8 cellular contexts compared by ENCODE assay signal in genomic region chrX:9466115-9466495, GRCh38. TPM values are rescaled to one million over a fixed set of nuclear protein-coding genes. Genes with fewer than 3 reads are reported as not detected.
A peak's percentile ranks its signal among the peaks of the same experiment; 100 is the strongest.
DNase-seq lines count a peak whose midpoint lies in the region; ATAC-seq, FAIRE-seq and TF ChIP-seq lines count a peak whose summit lies in the region.

No MANE protein-coding gene starts in this region.

- peaks cover 32% of the 10 kb centered on the region for H3K4me1 Mint-ChIP-seq in activated CD4-positive, alpha-beta T cell treated with anti-CD3 and anti-CD28 coated beads, Interleukin-2, amount 10 ng/mL, durations not matched to agents 24 days and 14 days

- peak overlapping the region; percentile 90 for H3K4me2 ChIP-seq in OCI-LY3 (ENCODE audit: low read length)

- H3K27me3 ChIP-seq in OCI-LY3 (ENCODE audit: low read depth, low read length), result no peaks in the 10 kb centered on the region
- H3K27me3 ChIP-seq in bronchial epithelial cell (ENCODE audit: control insufficient read depth, insufficient read depth, low read length), result no peaks in the 10 kb centered on the region

- no peaks in the 10 kb centered on the region for H3K9me3 Mint-ChIP-seq in activated CD4-positive, alpha-beta T cell treated with anti-CD3 and anti-CD28 coated beads, Interleukin-2, amount 10 ng/mL, durations not matched to agents 24 days and 14 days

- H3K9ac ChIP-seq in OCI-LY3 (ENCODE audit: low read length), result peak overlapping the region; percentile 74

- ATAC-seq in left colon, result peak; percentile 47

- peak overlapping the region; percentile 85 for H3K4me3 Mint-ChIP-seq in activated CD4-positive, alpha-beta T cell treated with anti-CD3 and anti-CD28 coated beads, Interleukin-2, amount 10 ng/mL, durations not matched to agents 24 days and 14 days

- intact Hi-C loops in activated CD4-positive, alpha-beta T cell treated with anti-CD3 and anti-CD28 coated beads, Interleukin-2, amount 10 ng/mL, durations not matched to agents 24 days and 14 days (cut with micrococcal nuclease), result loop anchor here (10.0 kb wide), 1 partner anchor 239 kb away; no protein-coding TSS in a partner anchor
- intact Hi-C loops in left colon (cut with DNase I, micrococcal nuclease), result no loop called here

- H3K4me3 ChIP-seq in OCI-LY3 (ENCODE audit: low read length) (peak overlapping the region; percentile 93), bronchial epithelial cell (ENCODE audit: low read depth, low read length) (peak overlapping the region; percentile 53)

- peaks cover 40% of the 10 kb centered on the region for H3K79me2 ChIP-seq in OCI-LY3 (ENCODE audit: low read length)

- H3K27me3 Mint-ChIP-seq in activated CD4-positive, alpha-beta T cell treated with anti-CD3 and anti-CD28 coated beads, Interleukin-2, amount 10 ng/mL, durations not matched to agents 24 days and 14 days, result peaks cover 3% of the 10 kb centered on the region

- H3K36me3 Mint-ChIP-seq in activated CD4-positive, alpha-beta T cell treated with anti-CD3 and anti-CD28 coated beads, Interleukin-2, amount 10 ng/mL, durations not matched to agents 24 days and 14 days (ENCODE audit: low read depth), result peaks cover 14% of the 10 kb centered on the region

- H3K27ac Mint-ChIP-seq in activated CD4-positive, alpha-beta T cell treated with anti-CD3 and anti-CD28 coated beads, Interleukin-2, amount 10 ng/mL, durations not matched to agents 24 days and 14 days, result peak overlapping the region; percentile 76

- H3K27ac ChIP-seq in OCI-LY3 (ENCODE audit: low read length), result no peak overlapping the region

- H2AFZ ChIP-seq in OCI-LY3 (ENCODE audit: low read depth, low read length), result no peak overlapping the region

- H3K4me1 ChIP-seq in OCI-LY3 (ENCODE audit: low read length), result peaks cover 31% of the 10 kb centered on the region

- peaks cover 27% of the 10 kb centered on the region; the same call in 1 of the 2 replicates for H4K20me1 ChIP-seq in OCI-LY3 (ENCODE audit: insufficient read depth, low read length)

- no peak for TF ChIP-seq CTCF in OCI-LY3 (IDR thresholded peaks at IDR 0.05; ENCODE audit: low read depth, low read length)
- TF ChIP-seq CTCF in bronchial epithelial cell (IDR thresholded peaks at IDR 0.05; ENCODE audit: insufficient read depth, low read length, severe bottlenecking), result no peak

- DNase-seq in activated CD4-positive, alpha-beta T cell treated with anti-CD3 and anti-CD28 coated beads, Interleukin-2, amount 10 ng/mL, durations not matched to agents 24 days and 14 days, result peak; percentile 75
- no peak for DNase-seq in activated CD4-positive, alpha-beta T cell treated with anti-CD3 and anti-CD28 coated beads for 4 hours
- DNase-seq in bronchial epithelial cell (ENCODE audit: low read depth) (no peak), left colon (peak; percentile 38 to 52), DMS153 (lab: John Stamatoyannopoulos, UW) (no peak)
- DNase-seq in stimulated activated CD4-positive, alpha-beta T cell treated with anti-CD3 and anti-CD28 coated beads, TNF-alpha, amount 100 ng/mL, for 24 hours (ENCODE audit: low read depth in 3 of 3), result peak in 2 of 3 experiments; percentile 2 to 14
- no peak for DNase-seq in effector CD4-positive, alpha-beta T cell

- FAIRE-seq in bronchial epithelial cell (lab: Jason Lieb, UNC), result no peak

- H3K36me3 ChIP-seq in OCI-LY3 (replicated peaks; ENCODE audit: low read depth, low read length) (peaks cover 10% of the 10 kb centered on the region), bronchial epithelial cell (ENCODE audit: control insufficient read depth, insufficient read depth, low read length) (no peaks in the 10 kb centered on the region)

- no peaks in the 10 kb centered on the region for H3K9me3 ChIP-seq in OCI-LY3 (ENCODE audit: insufficient read depth, low read length)

RNA-seq across cellular contexts. Expression of gene TBL1X, which starts 1.2 kb away (rescaled TPM):
- 20.0 and 25.5 TPM in 2 replicates for total RNA-seq in activated CD4-positive, alpha-beta T cell treated with anti-CD3 and anti-CD28 coated beads, Interleukin-2, amount 10 ng/mL, durations not matched to agents 24 days and 14 days
- 14.2 and 25.0 TPM in 2 replicates for total RNA-seq in bronchial epithelial cell
- total RNA-seq in left colon, result 10 to 100 TPM; 15.4 to 17.3 TPM

Comparison
In these comparisons a context has a peak if more than half of its experiments do, and no peak if none do; other contexts are left out.
1. DNase-seq: peak in activated CD4-positive, alpha-beta T cell treated with anti-CD3 and anti-CD28 coated beads, Interleukin-2, amount 10 ng/mL, durations not matched to agents 24 days and 14 days (single experiment), left colon (2 of 2) and stimulated activated CD4-positive, alpha-beta T cell treated with anti-CD3 and anti-CD28 coated beads, TNF-alpha, amount 100 ng/mL, for 24 hours (2 of 3); none in activated CD4-positive, alpha-beta T cell treated with anti-CD3 and anti-CD28 coated beads for 4 hours (0 of 2), bronchial epithelial cell (single experiment), DMS153 (single experiment) and effector CD4-positive, alpha-beta T cell (single experiment).